Comparison of ENCODE assay signal across 23 cellular contexts in the genomic region with DNA sequence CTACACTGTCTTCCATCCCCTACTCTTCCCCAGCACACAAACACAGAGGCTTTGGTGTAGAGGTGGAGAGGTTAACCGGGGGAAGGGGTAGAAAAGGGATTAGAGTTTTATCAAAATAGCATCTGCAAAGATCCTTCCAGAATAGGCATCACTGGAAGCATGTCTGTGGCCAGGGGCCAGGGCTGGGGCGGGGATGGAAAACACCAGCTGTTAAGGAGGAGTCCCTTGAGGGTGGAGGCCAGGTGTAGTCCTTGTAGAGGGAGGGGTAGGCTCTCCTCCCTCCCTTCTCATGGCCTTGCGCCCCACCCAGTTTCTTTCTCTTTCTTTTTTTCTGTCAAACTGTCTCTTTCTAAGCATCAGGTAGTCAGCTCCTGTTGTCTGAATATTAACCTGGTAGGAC.
"Had no signal": no experiment of that assay in that cellular context is flagged by ENCODE, and none has a peak within 500 bp of the region (broad histone marks: within the 10 kb centered on the region; RNA-seq: fewer than 3 reads in every experiment).

No MANE protein-coding gene starts in this region.

- H3K27me3 ChIP-seq: esophagus muscularis mucosa, left lung, stomach, transverse colon had no signal

- H3K27ac ChIP-seq: coronary artery, esophagus muscularis mucosa, left lung, parathyroid adenoma, stomach, transverse colon had no signal

- H3K9ac ChIP-seq: parathyroid adenoma had no signal

- DNase-seq: activated B cell treated with CpG ODN at 0.5 μM for 24 hours; activated CD4-positive, alpha-beta T cell treated with anti-CD3 and anti-CD28 coated beads for 36 hours; activated CD4-positive, alpha-beta T cell treated with anti-CD3 and anti-CD28 coated beads, Interleukin-2, amount 50 U/mL, for 4 hours; activated CD8-positive, alpha-beta memory T cell treated with anti-CD3 and anti-CD28 coated beads for 24 hours; activated CD8-positive, alpha-beta memory T cell treated with anti-CD3 and anti-CD28 coated beads, Interleukin-2, amount 50 U/mL, for 4 hours; activated naive CD4-positive, alpha-beta T cell treated with Interleukin-2 at 50 U/mL for 16 hours; activated naive CD8-positive, alpha-beta T cell treated with anti-CD3 and anti-CD28 coated beads for 36 hours; activated T-cell treated with anti-CD3 and anti-CD28 coated beads, Interleukin-2, amount 50 U/mL, for 24 hours; cerebellar nuclear complex; glutamatergic neuron; hippocampal formation; kidney glomerular epithelial cell; left lung; natural killer cell; nucleus accumbens; right cardiac atrium; stimulated activated CD4-positive, alpha-beta T cell treated with anti-CD3 and anti-CD28 coated beads, Interleukin-1b, Interleukin-23, amount 100 ng/mL, for 48 hours; stomach; transverse colon had no signal

- H3K36me3 ChIP-seq: esophagus muscularis mucosa, left lung, stomach, transverse colon had no signal

- H2AFZ ChIP-seq: parathyroid adenoma had no signal

- H3K4me1 ChIP-seq: esophagus muscularis mucosa, left lung, parathyroid adenoma, stomach, transverse colon had no signal

- H3K9me3 ChIP-seq: left lung, stomach, transverse colon had no signal

- H3K79me2 ChIP-seq: parathyroid adenoma had no signal

- H3K4me3 ChIP-seq: coronary artery, esophagus muscularis mucosa, left lung, stomach, transverse colon had no signal

- ATAC-seq: activated CD4-positive, alpha-beta T cell treated with anti-CD3 and anti-CD28 coated beads for 36 hours; activated T-helper 17 cell treated with anti-CD3 and anti-CD28 coated beads, Interleukin-2, amount 50 U/mL, for 72 hours; left lung; natural killer cell; right cardiac atrium had no signal
